ENCODE assay signal across 1 cellular context in the genomic region with DNA sequence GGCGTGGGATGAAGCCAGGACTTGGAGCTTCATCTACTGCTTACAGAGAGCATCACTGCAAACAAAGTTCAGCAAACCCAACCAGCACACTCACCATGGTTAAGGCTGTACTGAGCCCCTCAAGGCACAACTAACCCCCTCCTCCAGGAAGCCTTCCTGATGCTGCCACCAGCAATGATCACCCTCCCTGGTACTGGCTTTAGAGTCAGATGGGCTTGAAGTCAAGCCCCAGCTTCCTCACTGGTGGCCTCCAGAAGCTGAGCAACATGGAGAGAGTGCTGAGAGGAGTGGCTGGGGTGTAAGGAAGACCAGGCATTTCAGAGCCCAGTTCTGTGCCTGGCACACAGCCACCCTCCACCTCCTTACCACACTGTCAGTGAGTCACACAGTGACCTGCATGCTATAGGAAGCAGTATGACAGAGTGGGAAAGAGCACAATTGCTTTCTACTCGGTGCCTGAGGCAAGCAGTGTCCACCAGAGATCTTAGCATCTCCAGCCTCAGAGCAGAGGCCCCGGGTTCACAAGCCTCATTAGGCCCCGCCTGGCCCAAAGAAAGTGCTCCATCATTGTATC.
TF ChIP-seq lines count a peak whose summit lies in the region.

No MANE protein-coding gene starts in this region.

TF ChIP-seq in K562, 482 proteins besides CTCF, POLR2A, EP300 and RAD21:
- no peak for TF ChIP-seq MCM3 (IDR thresholded peaks at IDR 0.05)
- TF ChIP-seq, protein P1, sequence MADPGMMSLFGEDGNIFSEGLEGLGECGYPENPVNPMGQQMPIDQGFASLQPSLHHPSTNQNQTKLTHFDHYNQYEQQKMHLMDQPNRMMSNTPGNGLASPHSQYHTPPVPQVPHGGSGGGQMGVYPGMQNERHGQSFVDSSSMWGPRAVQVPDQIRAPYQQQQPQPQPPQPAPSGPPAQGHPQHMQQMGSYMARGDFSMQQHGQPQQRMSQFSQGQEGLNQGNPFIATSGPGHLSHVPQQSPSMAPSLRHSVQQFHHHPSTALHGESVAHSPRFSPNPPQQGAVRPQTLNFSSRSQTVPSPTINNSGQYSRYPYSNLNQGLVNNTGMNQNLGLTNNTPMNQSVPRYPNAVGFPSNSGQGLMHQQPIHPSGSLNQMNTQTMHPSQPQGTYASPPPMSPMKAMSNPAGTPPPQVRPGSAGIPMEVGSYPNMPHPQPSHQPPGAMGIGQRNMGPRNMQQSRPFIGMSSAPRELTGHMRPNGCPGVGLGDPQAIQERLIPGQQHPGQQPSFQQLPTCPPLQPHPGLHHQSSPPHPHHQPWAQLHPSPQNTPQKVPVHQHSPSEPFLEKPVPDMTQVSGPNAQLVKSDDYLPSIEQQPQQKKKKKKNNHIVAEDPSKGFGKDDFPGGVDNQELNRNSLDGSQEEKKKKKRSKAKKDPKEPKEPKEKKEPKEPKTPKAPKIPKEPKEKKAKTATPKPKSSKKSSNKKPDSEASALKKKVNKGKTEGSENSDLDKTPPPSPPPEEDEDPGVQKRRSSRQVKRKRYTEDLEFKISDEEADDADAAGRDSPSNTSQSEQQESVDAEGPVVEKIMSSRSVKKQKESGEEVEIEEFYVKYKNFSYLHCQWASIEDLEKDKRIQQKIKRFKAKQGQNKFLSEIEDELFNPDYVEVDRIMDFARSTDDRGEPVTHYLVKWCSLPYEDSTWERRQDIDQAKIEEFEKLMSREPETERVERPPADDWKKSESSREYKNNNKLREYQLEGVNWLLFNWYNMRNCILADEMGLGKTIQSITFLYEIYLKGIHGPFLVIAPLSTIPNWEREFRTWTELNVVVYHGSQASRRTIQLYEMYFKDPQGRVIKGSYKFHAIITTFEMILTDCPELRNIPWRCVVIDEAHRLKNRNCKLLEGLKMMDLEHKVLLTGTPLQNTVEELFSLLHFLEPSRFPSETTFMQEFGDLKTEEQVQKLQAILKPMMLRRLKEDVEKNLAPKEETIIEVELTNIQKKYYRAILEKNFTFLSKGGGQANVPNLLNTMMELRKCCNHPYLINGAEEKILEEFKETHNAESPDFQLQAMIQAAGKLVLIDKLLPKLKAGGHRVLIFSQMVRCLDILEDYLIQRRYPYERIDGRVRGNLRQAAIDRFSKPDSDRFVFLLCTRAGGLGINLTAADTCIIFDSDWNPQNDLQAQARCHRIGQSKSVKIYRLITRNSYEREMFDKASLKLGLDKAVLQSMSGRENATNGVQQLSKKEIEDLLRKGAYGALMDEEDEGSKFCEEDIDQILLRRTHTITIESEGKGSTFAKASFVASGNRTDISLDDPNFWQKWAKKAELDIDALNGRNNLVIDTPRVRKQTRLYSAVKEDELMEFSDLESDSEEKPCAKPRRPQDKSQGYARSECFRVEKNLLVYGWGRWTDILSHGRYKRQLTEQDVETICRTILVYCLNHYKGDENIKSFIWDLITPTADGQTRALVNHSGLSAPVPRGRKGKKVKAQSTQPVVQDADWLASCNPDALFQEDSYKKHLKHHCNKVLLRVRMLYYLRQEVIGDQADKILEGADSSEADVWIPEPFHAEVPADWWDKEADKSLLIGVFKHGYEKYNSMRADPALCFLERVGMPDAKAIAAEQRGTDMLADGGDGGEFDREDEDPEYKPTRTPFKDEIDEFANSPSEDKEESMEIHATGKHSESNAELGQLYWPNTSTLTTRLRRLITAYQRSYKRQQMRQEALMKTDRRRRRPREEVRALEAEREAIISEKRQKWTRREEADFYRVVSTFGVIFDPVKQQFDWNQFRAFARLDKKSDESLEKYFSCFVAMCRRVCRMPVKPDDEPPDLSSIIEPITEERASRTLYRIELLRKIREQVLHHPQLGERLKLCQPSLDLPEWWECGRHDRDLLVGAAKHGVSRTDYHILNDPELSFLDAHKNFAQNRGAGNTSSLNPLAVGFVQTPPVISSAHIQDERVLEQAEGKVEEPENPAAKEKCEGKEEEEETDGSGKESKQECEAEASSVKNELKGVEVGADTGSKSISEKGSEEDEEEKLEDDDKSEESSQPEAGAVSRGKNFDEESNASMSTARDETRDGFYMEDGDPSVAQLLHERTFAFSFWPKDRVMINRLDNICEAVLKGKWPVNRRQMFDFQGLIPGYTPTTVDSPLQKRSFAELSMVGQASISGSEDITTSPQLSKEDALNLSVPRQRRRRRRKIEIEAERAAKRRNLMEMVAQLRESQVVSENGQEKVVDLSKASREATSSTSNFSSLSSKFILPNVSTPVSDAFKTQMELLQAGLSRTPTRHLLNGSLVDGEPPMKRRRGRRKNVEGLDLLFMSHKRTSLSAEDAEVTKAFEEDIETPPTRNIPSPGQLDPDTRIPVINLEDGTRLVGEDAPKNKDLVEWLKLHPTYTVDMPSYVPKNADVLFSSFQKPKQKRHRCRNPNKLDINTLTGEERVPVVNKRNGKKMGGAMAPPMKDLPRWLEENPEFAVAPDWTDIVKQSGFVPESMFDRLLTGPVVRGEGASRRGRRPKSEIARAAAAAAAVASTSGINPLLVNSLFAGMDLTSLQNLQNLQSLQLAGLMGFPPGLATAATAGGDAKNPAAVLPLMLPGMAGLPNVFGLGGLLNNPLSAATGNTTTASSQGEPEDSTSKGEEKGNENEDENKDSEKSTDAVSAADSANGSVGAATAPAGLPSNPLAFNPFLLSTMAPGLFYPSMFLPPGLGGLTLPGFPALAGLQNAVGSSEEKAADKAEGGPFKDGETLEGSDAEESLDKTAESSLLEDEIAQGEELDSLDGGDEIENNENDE (IDR thresholded peaks at IDR 0.05; ENCODE audit: low read depth, low read length) = no peak
- TF ChIP-seq SNIP1 (IDR thresholded peaks at IDR 0.05; ENCODE audit: low read depth) = no peak
- TF ChIP-seq HIVEP1 (CRISPR knock-in tag; IDR thresholded peaks at IDR 0.05) = no peak
- peak; percentile 47; the same call in 1 of the 2 replicates for TF ChIP-seq NFIC (IDR thresholded peaks at IDR 0.05)
- TF ChIP-seq ZFP36 (IDR thresholded peaks at IDR 0.05; ENCODE audit: low read depth, low read length, partially characterized antibody) = peak; percentile 84
- TF ChIP-seq, protein P2, sequence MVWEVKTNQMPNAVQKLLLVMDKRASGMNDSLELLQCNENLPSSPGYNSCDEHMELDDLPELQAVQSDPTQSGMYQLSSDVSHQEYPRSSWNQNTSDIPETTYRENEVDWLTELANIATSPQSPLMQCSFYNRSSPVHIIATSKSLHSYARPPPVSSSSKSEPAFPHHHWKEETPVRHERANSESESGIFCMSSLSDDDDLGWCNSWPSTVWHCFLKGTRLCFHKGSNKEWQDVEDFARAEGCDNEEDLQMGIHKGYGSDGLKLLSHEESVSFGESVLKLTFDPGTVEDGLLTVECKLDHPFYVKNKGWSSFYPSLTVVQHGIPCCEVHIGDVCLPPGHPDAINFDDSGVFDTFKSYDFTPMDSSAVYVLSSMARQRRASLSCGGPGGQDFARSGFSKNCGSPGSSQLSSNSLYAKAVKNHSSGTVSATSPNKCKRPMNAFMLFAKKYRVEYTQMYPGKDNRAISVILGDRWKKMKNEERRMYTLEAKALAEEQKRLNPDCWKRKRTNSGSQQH (CRISPR knock-in tag; IDR thresholded peaks at IDR 0.05) = no peak
